In the genomic region with DNA sequence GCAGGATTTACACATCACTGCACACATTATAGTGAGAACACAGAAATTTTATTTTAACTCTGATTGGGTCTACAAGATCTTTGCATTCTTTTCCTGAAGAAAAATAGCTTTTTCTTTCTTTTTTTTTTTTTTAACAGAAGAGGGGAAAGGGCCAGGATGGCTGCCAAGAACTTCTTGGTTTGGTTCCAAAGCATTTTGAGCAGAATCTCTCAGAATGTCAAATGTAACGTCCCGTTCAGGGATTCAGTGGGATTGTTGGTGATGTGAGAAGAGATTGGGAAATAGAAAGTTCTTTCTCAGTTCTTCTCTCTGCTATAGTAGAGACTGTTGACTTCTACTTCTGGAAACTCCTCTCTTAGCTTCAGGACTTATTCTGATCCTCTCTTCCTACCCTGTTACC, we compare ENCODE assay signal across 9 cellular contexts.
A peak's percentile ranks its signal among the peaks of the same experiment; 100 is the strongest.
DNase-seq lines count a peak whose midpoint lies in the region; ATAC-seq, FAIRE-seq and TF ChIP-seq lines count a peak whose summit lies in the region.
"Had no signal": no experiment of that assay in that cellular context is flagged by ENCODE, and none has a peak within 500 bp of the region (broad histone marks: within the 10 kb centered on the region; RNA-seq: fewer than 3 reads in every experiment).

No MANE protein-coding gene starts in this region.

- no peak overlapping the region for H3K27ac ChIP-seq in endothelial cell of umbilical vein (ENCODE audit: insufficient read depth, low read depth, low read length)
- peak overlapping the region; percentile 73 for H3K27ac ChIP-seq in parathyroid adenoma

- FAIRE-seq in endothelial cell of umbilical vein (lab: Jason Lieb, UNC): peak; percentile 81
- FAIRE-seq: G401.6 had no signal

- TF ChIP-seq POLR2A in endothelial cell of umbilical vein (IDR thresholded peaks at IDR 0.05; ENCODE audit: low read depth, low read length): no peak

- H3K9me3 ChIP-seq in endothelial cell of umbilical vein (replicated peaks; ENCODE audit: control insufficient read depth, insufficient read depth, low read length): no peaks in the 10 kb centered on the region
- no peaks in the 10 kb centered on the region for H3K9me3 ChIP-seq in parathyroid adenoma (ENCODE audit: control insufficient read depth, low read length)

- BruUV-seq in endothelial cell of umbilical vein (replicated peaks; lab: Mats Ljungman, UMichigan): no TSS peak

- H2AFZ ChIP-seq in endothelial cell of umbilical vein (ENCODE audit: low read depth, low read length) (no peak overlapping the region), parathyroid adenoma (peak overlapping the region; percentile 53)

- H3K9ac ChIP-seq in endothelial cell of umbilical vein (replicated peaks; ENCODE audit: extremely low read depth, insufficient read depth, low read length): no peak overlapping the region
- no peak overlapping the region for H3K9ac ChIP-seq in parathyroid adenoma

- no peaks in the 10 kb centered on the region for H4K20me1 ChIP-seq in endothelial cell of umbilical vein (replicated peaks; ENCODE audit: control insufficient read depth, extremely low read depth, insufficient read depth, low read length)

- no peaks in the 10 kb centered on the region for H3K9me1 ChIP-seq in endothelial cell of umbilical vein (replicated peaks; ENCODE audit: control insufficient read depth, extremely low read depth, insufficient read depth, low read length)

- DNase-seq in endothelial cell of umbilical vein (ENCODE audit: low read depth, low spot score) (peak; percentile 83), RKO (ENCODE audit: low spot score) (no peak), NCI-H1092 (lab: John Stamatoyannopoulos, UW) (no peak), HuH-7.5 (ENCODE audit: low spot score) (no peak)

- dilution Hi-C loops in endothelial cell of umbilical vein (cut with MboI; ENCODE audit: extremely low pct_ligation_motif_present, low sequenced_read_pairs): no loop called here

- H3K4me3 ChIP-seq in endothelial cell of umbilical vein (replicated peaks in 1 of 3; ENCODE audit: insufficient read depth in 1 of 3, low read depth in 1 of 3, low read length in 3 of 3) (no peak overlapping the region), parathyroid adenoma (ENCODE audit: low read depth, low read length) (peak overlapping the region; percentile 33)

- intact Hi-C loops in endothelial cell of umbilical vein (cut with micrococcal nuclease): loop anchor here (1.0 to 2.0 kb wide), 3 partner anchors 18 to 30 kb away; no protein-coding TSS in a partner anchor

- CTCF ChIA-PET in endothelial cell of umbilical vein (lab: Charles Lee): interaction anchor here (0.6 to 1.6 kb wide), 9 partner anchors 8 to 71 kb away, joined by 3 to 11 read pairs (median 5); a partner anchor contains a TSS

- POLR2A ChIA-PET in endothelial cell of umbilical vein (lab: Charles Lee): interaction anchor here (0.7 kb wide), 1 partner anchor 189 kb away, joined by 3 read pairs; no protein-coding TSS in a partner anchor

- H3K4me1 ChIP-seq in endothelial cell of umbilical vein (ENCODE audit: control insufficient read depth, extremely low read depth, insufficient read depth, low read length) (peaks cover 20% of the 10 kb centered on the region), parathyroid adenoma (peaks cover 2% of the 10 kb centered on the region)

- ATAC-seq in GM18498 (IDR thresholded peaks at IDR 0.05; ENCODE audit: unreplicated experiment): peak; percentile 4
- ATAC-seq in HG03565 (IDR thresholded peaks at IDR 0.05; ENCODE audit: unreplicated experiment): peak; percentile 18
- ATAC-seq in GM19463 (IDR thresholded peaks at IDR 0.05; ENCODE audit: unreplicated experiment): no peak

- H3K4me2 ChIP-seq in endothelial cell of umbilical vein (ENCODE audit: insufficient read depth, low read length) (peak overlapping the region; percentile 69), parathyroid adenoma (ENCODE audit: low read length) (peak overlapping the region; percentile 65)

- H3K79me2 ChIP-seq in endothelial cell of umbilical vein (ENCODE audit: control insufficient read depth, insufficient read depth, low read length) (no peaks in the 10 kb centered on the region), parathyroid adenoma (no peaks in the 10 kb centered on the region)

- TF ChIP-seq CTCF in endothelial cell of umbilical vein (IDR thresholded peaks at IDR 0.05; ENCODE audit: extremely low read depth in 1 of 2, insufficient read depth in 1 of 2, low read depth in 1 of 2, low read length in 2 of 2) (no peak), parathyroid adenoma (IDR thresholded peaks at IDR 0.05) (no peak)

- H3K27me3 ChIP-seq in endothelial cell of umbilical vein (ENCODE audit: control insufficient read depth in 2 of 2, insufficient read depth in 2 of 2, low read length in 2 of 2) (no peaks in the 10 kb centered on the region), parathyroid adenoma (ENCODE audit: control insufficient read depth, insufficient read depth, low read length) (no peaks in the 10 kb centered on the region)

- no peaks in the 10 kb centered on the region for H3K36me3 ChIP-seq in endothelial cell of umbilical vein (ENCODE audit: control insufficient read depth in 2 of 2, extremely low read depth in 1 of 2, insufficient read depth in 2 of 2, low read length in 2 of 2)
- H3K36me3 ChIP-seq in parathyroid adenoma (ENCODE audit: control insufficient read depth, insufficient read depth, low read length): no peaks in the 10 kb centered on the region

TF ChIP-seq in endothelial cell of umbilical vein, 7 proteins besides CTCF, POLR2A, EP300 and RAD21:
- no peak for TF ChIP-seq MYC (IDR thresholded peaks at IDR 0.05; ENCODE audit: low read depth, low read length)
- no peak for TF ChIP-seq EZH2 (IDR thresholded peaks at IDR 0.05; ENCODE audit: borderline replicate concordance, low read depth, low read length, severe bottlenecking)
- TF ChIP-seq, protein P1, sequence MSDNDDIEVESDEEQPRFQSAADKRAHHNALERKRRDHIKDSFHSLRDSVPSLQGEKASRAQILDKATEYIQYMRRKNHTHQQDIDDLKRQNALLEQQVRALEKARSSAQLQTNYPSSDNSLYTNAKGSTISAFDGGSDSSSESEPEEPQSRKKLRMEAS (IDR thresholded peaks at IDR 0.05; ENCODE audit: insufficient read depth, insufficient read length): no peak
- TF ChIP-seq FOS (IDR thresholded peaks at IDR 0.05; ENCODE audit: borderline replicate concordance, insufficient read depth, low read length): no peak
- no peak for TF ChIP-seq GATA2 (IDR thresholded peaks at IDR 0.05; ENCODE audit: insufficient read depth, insufficient read length, low read depth, low read length)
- TF ChIP-seq POLR2AphosphoS5 (IDR thresholded peaks at IDR 0.05; ENCODE audit: insufficient read depth, low read depth, low read length): no peak
- no peak for TF ChIP-seq JUN (IDR thresholded peaks at IDR 0.05; ENCODE audit: borderline replicate concordance, insufficient read depth, insufficient read length, low read depth)
